Comparison of ENCODE assay signal across 21 cellular contexts in the genomic region with DNA sequence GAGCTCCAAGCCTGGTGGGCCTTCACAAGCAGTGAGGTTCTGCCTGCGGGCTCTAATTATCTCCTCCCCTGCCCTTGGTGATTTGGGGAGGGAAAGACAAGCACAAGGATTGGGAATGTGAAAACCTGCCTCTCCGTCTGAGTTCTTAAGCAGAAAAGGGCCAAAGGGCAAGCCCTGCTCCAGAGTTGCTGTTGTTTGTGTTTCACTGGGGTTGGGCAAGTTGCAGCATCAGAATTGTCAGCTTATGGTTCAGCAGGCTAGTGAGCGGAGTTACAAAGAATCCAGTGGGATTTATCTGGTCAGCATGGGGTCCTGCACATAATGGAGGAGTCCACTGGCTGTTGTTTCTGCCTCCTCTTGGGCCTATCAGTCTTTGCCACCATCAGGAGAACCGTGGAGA.
"Had no signal": no experiment of that assay in that cellular context is flagged by ENCODE, and none has a peak within 500 bp of the region (broad histone marks: within the 10 kb centered on the region; RNA-seq: fewer than 3 reads in every experiment).

No MANE protein-coding gene starts in this region.

- H3K36me3 Mint-ChIP-seq: activated naive CD4-positive, alpha-beta T cell treated with anti-CD3 and anti-CD28 coated beads, Interleukin-2, amount 50 U/mL, for 24 hours; naive thymus-derived CD4-positive, alpha-beta T cell had no signal

- H3K4me3 ChIP-seq: left ventricle myocardium inferior, tibial artery, vagina had no signal

- H3K27me3 Mint-ChIP-seq: activated naive CD4-positive, alpha-beta T cell treated with anti-CD3 and anti-CD28 coated beads, Interleukin-2, amount 50 U/mL, for 24 hours had no signal

- H3K4me1 ChIP-seq: left ventricle myocardium inferior had no signal

- H3K27ac Mint-ChIP-seq: activated naive CD4-positive, alpha-beta T cell treated with anti-CD3 and anti-CD28 coated beads, Interleukin-2, amount 50 U/mL, for 24 hours; activated T-cell treated with anti-CD3 and anti-CD28 coated beads, Interleukin-2, amount 50 U/mL, for 72 hours; naive thymus-derived CD4-positive, alpha-beta T cell; T-helper 1 cell treated with Interleukin-12 subunit alpha and Interleukin-12 subunit beta and Interleukin-4 antibody, amounts not matched to agents 30 μg/mL and 1 μg/mL, for 36 hours had no signal

- H3K4me1 Mint-ChIP-seq: activated naive CD4-positive, alpha-beta T cell treated with anti-CD3 and anti-CD28 coated beads, Interleukin-2, amount 50 U/mL, for 24 hours; naive thymus-derived CD4-positive, alpha-beta T cell had no signal

- DNase-seq: activated CD4-positive, alpha-beta T cell treated with anti-CD3 and anti-CD28 coated beads, Interleukin-2, amount 50 U/mL, for 1 hour; activated CD4-positive, CD25-positive, alpha-beta regulatory T cell treated with anti-CD3 and anti-CD28 coated beads, Interleukin-2, amount 50 U/mL, for 72 hours; activated CD8-positive, alpha-beta memory T cell treated with anti-CD3 and anti-CD28 coated beads, Interleukin-2, amount 50 U/mL, for 48 hours; activated effector memory CD4-positive, alpha-beta T cell treated with anti-CD3 and anti-CD28 coated beads, Interleukin-2, amount 50 U/mL, for 16 hours; activated T-cell treated with anti-CD3 and anti-CD28 coated beads, Interleukin-2, amount 50 U/mL, for 72 hours; cerebellar nuclear complex; cortex of kidney; effector memory CD4-positive, alpha-beta T cell; foreskin fibroblast; hypothalamus; kidney; left ventricle myocardium inferior; naive thymus-derived CD4-positive, alpha-beta T cell; posterior cingulate gyrus; stimulated activated naive CD8-positive, alpha-beta T cell treated with anti-CD3 and anti-CD28 coated beads, Interleukin-15, Interleukin-2, amounts not matched to agents 100 U/mL and 50 U/mL, for 24 hours; substantia nigra; tibial artery had no signal

- H3K27ac ChIP-seq: left ventricle myocardium inferior, tibial artery, vagina, VCaP had no signal

- H3K27me3 ChIP-seq: tibial artery, vagina had no signal

- ATAC-seq: activated T-cell treated with anti-CD3 and anti-CD28 coated beads, Interleukin-2, amount 50 U/mL, for 72 hours; naive thymus-derived CD4-positive, alpha-beta T cell; stimulated activated naive CD8-positive, alpha-beta T cell treated with anti-CD3 and anti-CD28 coated beads, Interleukin-15, Interleukin-2, amounts not matched to agents 100 U/mL and 50 U/mL, for 24 hours had no signal

- H3K4me3 Mint-ChIP-seq: activated naive CD4-positive, alpha-beta T cell treated with anti-CD3 and anti-CD28 coated beads, Interleukin-2, amount 50 U/mL, for 24 hours; activated T-cell treated with anti-CD3 and anti-CD28 coated beads, Interleukin-2, amount 50 U/mL, for 72 hours; naive thymus-derived CD4-positive, alpha-beta T cell; T-helper 1 cell treated with Interleukin-12 subunit alpha and Interleukin-12 subunit beta and Interleukin-4 antibody, amounts not matched to agents 30 μg/mL and 1 μg/mL, for 36 hours had no signal

- H3K9me3 ChIP-seq: left ventricle myocardium inferior, tibial artery, vagina had no signal

- FAIRE-seq: kidney had no signal

- H3K9me3 Mint-ChIP-seq: activated naive CD4-positive, alpha-beta T cell treated with anti-CD3 and anti-CD28 coated beads, Interleukin-2, amount 50 U/mL, for 24 hours; T-helper 1 cell treated with Interleukin-12 subunit alpha and Interleukin-12 subunit beta and Interleukin-4 antibody, amounts not matched to agents 30 μg/mL and 1 μg/mL, for 36 hours had no signal

- H3K36me3 ChIP-seq: left ventricle myocardium inferior, tibial artery, vagina had no signal
